ENCODE assay signal across 38 cellular contexts in genomic region chr11:119972281-119972680, GRCh38.
"Had no signal": no experiment of that assay in that cellular context is flagged by ENCODE, and none has a peak within 500 bp of the region (broad histone marks: within the 10 kb centered on the region; RNA-seq: fewer than 3 reads in every experiment).

No MANE protein-coding gene starts in this region.

- H3K27ac ChIP-seq: adrenal gland, ascending aorta, body of pancreas, brain microvascular endothelial cell, breast epithelium, cardiac muscle cell had no signal

- H3K9me3 ChIP-seq: adrenal gland, ascending aorta, body of pancreas, breast epithelium had no signal

- H3K9me3 Mint-ChIP-seq: activated naive CD4-positive, alpha-beta T cell treated with anti-CD3 and anti-CD28 coated beads for 36 hours; activated naive CD4-positive, alpha-beta T cell treated with anti-CD3 and anti-CD28 coated beads, Interleukin-2, amount 10 ng/mL, durations not matched to agents 7 days and 5 days; activated naive CD4-positive, alpha-beta T cell treated with anti-CD3 and anti-CD28 coated beads, Interleukin-2, amount 50 U/mL, for 24 hours; activated naive CD8-positive, alpha-beta T cell treated with anti-CD3 and anti-CD28 coated beads for 36 hours; activated T-cell treated with anti-CD3 and anti-CD28 coated beads, Interleukin-2, amount 50 U/mL, for 24 hours; activated T-cell treated with anti-CD3 and anti-CD28 coated beads, Interleukin-2, amount 50 U/mL, for 4 hours; activated T-cell treated with anti-CD3 and anti-CD28 coated beads, Interleukin-2, amount 50 U/mL, for 72 hours; activated T-helper 1 cell treated with anti-CD3 and anti-CD28 coated beads, Interleukin-12 subunit alpha, Interleukin-12 subunit beta, Interleukin-2, Interleukin-4 antibody, amounts not matched to agents 30 ng/mL and 10 ng/mL and 1 ng/mL, durations not matched to agents 14 hours and 24 hours and 36 hours; activated T-helper 17 cell treated with anti-CD3 and anti-CD28 coated beads, Interleukin-2, amount 50 U/mL, for 72 hours; activated T-helper 2 cell treated with anti-CD3 and anti-CD28 coated beads, Interferon-gamma antibody, Interleukin-2, Interleukin-4, amounts not matched to agents 10 μg/mL and 5 μg/mL and 100 μg/mL, durations not matched to agents 14 hours and 24 hours and 36 hours; central memory CD8-positive, alpha-beta T cell had no signal

- ATAC-seq: activated naive CD4-positive, alpha-beta T cell treated with anti-CD3 and anti-CD28 coated beads, Interleukin-2, amount 50 U/mL, for 72 hours; activated naive CD8-positive, alpha-beta T cell treated with anti-CD3 and anti-CD28 coated beads, Interleukin-2, amount 50 U/mL, for 24 hours; activated T-cell treated with anti-CD3 and anti-CD28 coated beads, Interleukin-2, amount 50 U/mL, for 4 hours; activated T-cell treated with anti-CD3 and anti-CD28 coated beads, Interleukin-2, amount 50 U/mL, for 72 hours; activated T-helper 17 cell treated with anti-CD3 and anti-CD28 coated beads, Interleukin-2, amount 50 U/mL, for 72 hours; body of pancreas had no signal

- H3K4me3 ChIP-seq: adrenal gland, ascending aorta, body of pancreas, breast epithelium, cardiac muscle cell had no signal

- H3K36me3 ChIP-seq: adrenal gland, ascending aorta, brain microvascular endothelial cell, breast epithelium, cardiac muscle cell had no signal

- H3K27me3 ChIP-seq: adrenal gland, ascending aorta, body of pancreas, brain microvascular endothelial cell, breast epithelium, cardiac muscle cell had no signal

- H3K4me3 Mint-ChIP-seq: activated naive CD4-positive, alpha-beta T cell treated with anti-CD3 and anti-CD28 coated beads for 36 hours; activated naive CD4-positive, alpha-beta T cell treated with anti-CD3 and anti-CD28 coated beads, Interleukin-2, amount 10 ng/mL, durations not matched to agents 7 days and 5 days; activated naive CD4-positive, alpha-beta T cell treated with anti-CD3 and anti-CD28 coated beads, Interleukin-2, amount 50 U/mL, for 24 hours; activated naive CD8-positive, alpha-beta T cell; activated naive CD8-positive, alpha-beta T cell treated with anti-CD3 and anti-CD28 coated beads for 36 hours; activated naive CD8-positive, alpha-beta T cell treated with anti-CD3 and anti-CD28 coated beads, Interleukin-2, amount 10 ng/mL, durations not matched to agents 7 days and 5 days; activated naive CD8-positive, alpha-beta T cell treated with anti-CD3 and anti-CD28 coated beads, Interleukin-2, amount 50 U/mL, for 24 hours; activated T-cell treated with anti-CD3 and anti-CD28 coated beads, Interleukin-2, amount 50 U/mL, for 24 hours; activated T-cell treated with anti-CD3 and anti-CD28 coated beads, Interleukin-2, amount 50 U/mL, for 4 hours; activated T-cell treated with anti-CD3 and anti-CD28 coated beads, Interleukin-2, amount 50 U/mL, for 72 hours; activated T-helper 1 cell treated with anti-CD3 and anti-CD28 coated beads, Interleukin-12 subunit alpha, Interleukin-12 subunit beta, Interleukin-2, Interleukin-4 antibody, amounts not matched to agents 30 ng/mL and 10 ng/mL and 1 ng/mL, durations not matched to agents 14 hours and 24 hours and 36 hours; activated T-helper 17 cell treated with anti-CD3 and anti-CD28 coated beads, Interleukin-2, amount 50 U/mL, for 72 hours; brain; central memory CD8-positive, alpha-beta T cell had no signal

- H3K4me1 Mint-ChIP-seq: activated naive CD4-positive, alpha-beta T cell treated with anti-CD3 and anti-CD28 coated beads, Interleukin-2, amount 10 ng/mL, durations not matched to agents 7 days and 5 days; activated naive CD4-positive, alpha-beta T cell treated with anti-CD3 and anti-CD28 coated beads, Interleukin-2, amount 50 U/mL, for 24 hours; activated naive CD8-positive, alpha-beta T cell treated with anti-CD3 and anti-CD28 coated beads for 36 hours; activated naive CD8-positive, alpha-beta T cell treated with anti-CD3 and anti-CD28 coated beads, Interleukin-2, amount 10 ng/mL, durations not matched to agents 7 days and 5 days; activated naive CD8-positive, alpha-beta T cell treated with anti-CD3 and anti-CD28 coated beads, Interleukin-2, amount 50 U/mL, for 24 hours; activated T-helper 17 cell treated with anti-CD3 and anti-CD28 coated beads, Interleukin-2, amount 50 U/mL, for 72 hours; central memory CD8-positive, alpha-beta T cell had no signal

- H3K36me3 Mint-ChIP-seq: activated naive CD4-positive, alpha-beta T cell treated with anti-CD3 and anti-CD28 coated beads, Interleukin-2, amount 10 ng/mL, durations not matched to agents 7 days and 5 days; activated naive CD4-positive, alpha-beta T cell treated with anti-CD3 and anti-CD28 coated beads, Interleukin-2, amount 50 U/mL, for 24 hours; activated naive CD4-positive, alpha-beta T cell treated with anti-CD3 and anti-CD28 coated beads, Interleukin-2, amount 50 U/mL, for 72 hours; activated naive CD8-positive, alpha-beta T cell; activated naive CD8-positive, alpha-beta T cell treated with anti-CD3 and anti-CD28 coated beads for 36 hours; activated naive CD8-positive, alpha-beta T cell treated with anti-CD3 and anti-CD28 coated beads, Interleukin-2, amount 10 ng/mL, durations not matched to agents 7 days and 5 days; brain had no signal

- H3K27ac Mint-ChIP-seq: activated naive CD4-positive, alpha-beta T cell treated with anti-CD3 and anti-CD28 coated beads for 36 hours; activated naive CD4-positive, alpha-beta T cell treated with anti-CD3 and anti-CD28 coated beads, Interleukin-2, amount 10 ng/mL, durations not matched to agents 7 days and 5 days; activated naive CD4-positive, alpha-beta T cell treated with anti-CD3 and anti-CD28 coated beads, Interleukin-2, amount 50 U/mL, for 24 hours; activated naive CD4-positive, alpha-beta T cell treated with anti-CD3 and anti-CD28 coated beads, Interleukin-2, amount 50 U/mL, for 72 hours; activated naive CD8-positive, alpha-beta T cell; activated naive CD8-positive, alpha-beta T cell treated with anti-CD3 and anti-CD28 coated beads for 36 hours; activated naive CD8-positive, alpha-beta T cell treated with anti-CD3 and anti-CD28 coated beads, Interleukin-2, amount 10 ng/mL, durations not matched to agents 7 days and 5 days; activated naive CD8-positive, alpha-beta T cell treated with anti-CD3 and anti-CD28 coated beads, Interleukin-2, amount 50 U/mL, for 24 hours; activated T-cell treated with anti-CD3 and anti-CD28 coated beads, Interleukin-2, amount 50 U/mL, for 24 hours; activated T-cell treated with anti-CD3 and anti-CD28 coated beads, Interleukin-2, amount 50 U/mL, for 72 hours; activated T-helper 1 cell treated with anti-CD3 and anti-CD28 coated beads, Interleukin-12 subunit alpha, Interleukin-12 subunit beta, Interleukin-2, Interleukin-4 antibody, amounts not matched to agents 30 ng/mL and 10 ng/mL and 1 ng/mL, durations not matched to agents 14 hours and 24 hours and 36 hours; activated T-helper 17 cell treated with anti-CD3 and anti-CD28 coated beads, Interleukin-2, amount 50 U/mL, for 72 hours; activated T-helper 2 cell treated with anti-CD3 and anti-CD28 coated beads, Interferon-gamma antibody, Interleukin-2, Interleukin-4, amounts not matched to agents 10 μg/mL and 5 μg/mL and 100 μg/mL, durations not matched to agents 14 hours and 24 hours and 36 hours; brain had no signal

- DNase-seq: activated effector memory CD4-positive, alpha-beta T cell treated with anti-CD3 and anti-CD28 coated beads, Interleukin-2, amount 50 U/mL, for 16 hours; activated effector memory CD4-positive, alpha-beta T cell treated with Interleukin-2 at 50 U/mL for 16 hours; activated gamma-delta T cell; activated gamma-delta T cell treated with Interleukin-2 at 50 U/mL for 16 hours; activated naive CD4-positive, alpha-beta T cell; activated naive CD4-positive, alpha-beta T cell treated with anti-CD3 and anti-CD28 coated beads for 36 hours; activated naive CD4-positive, alpha-beta T cell treated with anti-CD3 and anti-CD28 coated beads, Interleukin-2, amount 10 ng/mL, durations not matched to agents 7 days and 5 days; activated naive CD4-positive, alpha-beta T cell treated with anti-CD3 and anti-CD28 coated beads, Interleukin-2, amount 50 U/mL, for 16 hours; activated naive CD4-positive, alpha-beta T cell treated with Interleukin-2 at 50 U/mL for 16 hours; activated naive CD8-positive, alpha-beta T cell treated with anti-CD3 and anti-CD28 coated beads for 36 hours; activated naive CD8-positive, alpha-beta T cell treated with anti-CD3 and anti-CD28 coated beads, Interleukin-2, amount 10 ng/mL, durations not matched to agents 7 days and 5 days; activated naive CD8-positive, alpha-beta T cell treated with anti-CD3 and anti-CD28 coated beads, Interleukin-2, amount 50 U/mL, for 24 hours; activated T-cell treated with anti-CD3 and anti-CD28 coated beads, Interleukin-2, amount 50 U/mL, for 1 hour; activated T-cell treated with anti-CD3 and anti-CD28 coated beads, Interleukin-2, amount 50 U/mL, for 24 hours; activated T-cell treated with anti-CD3 and anti-CD28 coated beads, Interleukin-2, amount 50 U/mL, for 4 hours; activated T-cell treated with anti-CD3 and anti-CD28 coated beads, Interleukin-2, amount 50 U/mL, for 48 hours; activated T-cell treated with anti-CD3 and anti-CD28 coated beads, Interleukin-2, amount 50 U/mL, for 72 hours; adrenal gland; amniotic stem cell; amygdala; anterior cingulate cortex; aorta; body of pancreas; brain microvascular endothelial cell; caudate nucleus; central memory CD4-positive, alpha-beta T cell; cerebellar nuclear complex had no signal

- H3K4me1 ChIP-seq: adrenal gland, ascending aorta, body of pancreas, breast epithelium had no signal
